In the genomic region with DNA sequence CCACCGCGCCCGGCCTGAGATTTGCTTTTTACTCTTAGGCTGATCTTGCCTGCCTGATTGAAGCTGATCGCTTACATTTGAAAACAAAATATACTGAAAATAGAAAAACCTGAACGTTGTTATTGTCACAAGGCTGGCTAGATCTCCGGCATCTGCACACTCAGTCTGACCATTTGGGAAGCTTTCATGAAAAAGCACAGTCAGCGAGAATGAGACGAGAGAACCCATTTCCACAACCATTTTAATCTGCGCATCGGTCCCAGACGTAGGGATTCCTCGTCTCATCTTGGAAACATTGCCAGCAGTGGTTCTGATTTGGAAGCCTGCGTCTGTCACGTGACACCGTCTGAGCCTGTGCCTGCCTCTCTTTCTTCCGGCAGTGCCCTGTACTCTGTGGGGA, we compare ENCODE assay signal across 1 cellular context.
TF ChIP-seq lines count a peak whose summit lies in the region.

No MANE protein-coding gene starts in this region.

TF ChIP-seq in HepG2, 621 proteins besides CTCF, POLR2A, EP300 and RAD21:
- TF ChIP-seq RARG (CRISPR knock-in tag; IDR thresholded peaks at IDR 0.05; ENCODE audit: low read depth) (no peak), SKI (IDR thresholded peaks at IDR 0.05; ENCODE audit: partially characterized antibody) (no peak), MAFF (IDR thresholded peaks at IDR 0.05; ENCODE audit: low read depth, low read length) (peak; percentile 87), FOXP1 (IDR thresholded peaks at IDR 0.05) (no peak), FOXP1 (CRISPR knock-in tag; IDR thresholded peaks at IDR 0.05) (no peak), MYC (CRISPR knock-in tag; IDR thresholded peaks at IDR 0.05; ENCODE audit: borderline replicate concordance) (no peak), ZNF772 (CRISPR knock-in tag; IDR thresholded peaks at IDR 0.05) (no peak), MAFK (conservative IDR thresholded peaks at IDR 0.05 in 1 of 2, IDR thresholded peaks at IDR 0.05 in 1 of 2; ENCODE audit: low read length in 2 of 2) (peak; percentile 90), SCMH1 (CRISPR knock-in tag; IDR thresholded peaks at IDR 0.05; ENCODE audit: borderline replicate concordance) (no peak), SNAI1 (CRISPR knock-in tag; IDR thresholded peaks at IDR 0.05; ENCODE audit: borderline replicate concordance) (no peak), HMG20A (CRISPR knock-in tag; IDR thresholded peaks at IDR 0.05; ENCODE audit: borderline replicate concordance) (no peak), TBX3 (IDR thresholded peaks at IDR 0.05; ENCODE audit: borderline replicate concordance) (no peak), ZNF3 (CRISPR knock-in tag; IDR thresholded peaks at IDR 0.05) (no peak)
- TF ChIP-seq, protein P1, sequence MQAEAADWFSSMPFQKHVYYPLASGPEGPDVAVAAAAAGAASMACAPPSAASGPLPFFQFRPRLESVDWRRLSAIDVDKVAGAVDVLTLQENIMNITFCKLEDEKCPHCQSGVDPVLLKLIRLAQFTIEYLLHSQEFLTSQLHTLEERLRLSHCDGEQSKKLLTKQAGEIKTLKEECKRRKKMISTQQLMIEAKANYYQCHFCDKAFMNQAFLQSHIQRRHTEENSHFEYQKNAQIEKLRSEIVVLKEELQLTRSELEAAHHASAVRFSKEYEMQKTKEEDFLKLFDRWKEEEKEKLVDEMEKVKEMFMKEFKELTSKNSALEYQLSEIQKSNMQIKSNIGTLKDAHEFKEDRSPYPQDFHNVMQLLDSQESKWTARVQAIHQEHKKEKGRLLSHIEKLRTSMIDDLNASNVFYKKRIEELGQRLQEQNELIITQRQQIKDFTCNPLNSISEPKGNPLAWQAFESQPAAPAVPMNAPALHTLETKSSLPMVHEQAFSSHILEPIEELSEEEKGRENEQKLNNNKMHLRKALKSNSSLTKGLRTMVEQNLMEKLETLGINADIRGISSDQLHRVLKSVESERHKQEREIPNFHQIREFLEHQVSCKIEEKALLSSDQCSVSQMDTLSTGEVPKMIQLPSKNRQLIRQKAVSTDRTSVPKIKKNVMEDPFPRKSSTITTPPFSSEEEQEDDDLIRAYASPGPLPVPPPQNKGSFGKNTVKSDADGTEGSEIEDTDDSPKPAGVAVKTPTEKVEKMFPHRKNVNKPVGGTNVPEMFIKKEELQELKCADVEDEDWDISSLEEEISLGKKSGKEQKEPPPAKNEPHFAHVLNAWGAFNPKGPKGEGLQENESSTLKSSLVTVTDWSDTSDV (CRISPR knock-in tag; IDR thresholded peaks at IDR 0.05): no peak
- TF ChIP-seq, protein P2, sequence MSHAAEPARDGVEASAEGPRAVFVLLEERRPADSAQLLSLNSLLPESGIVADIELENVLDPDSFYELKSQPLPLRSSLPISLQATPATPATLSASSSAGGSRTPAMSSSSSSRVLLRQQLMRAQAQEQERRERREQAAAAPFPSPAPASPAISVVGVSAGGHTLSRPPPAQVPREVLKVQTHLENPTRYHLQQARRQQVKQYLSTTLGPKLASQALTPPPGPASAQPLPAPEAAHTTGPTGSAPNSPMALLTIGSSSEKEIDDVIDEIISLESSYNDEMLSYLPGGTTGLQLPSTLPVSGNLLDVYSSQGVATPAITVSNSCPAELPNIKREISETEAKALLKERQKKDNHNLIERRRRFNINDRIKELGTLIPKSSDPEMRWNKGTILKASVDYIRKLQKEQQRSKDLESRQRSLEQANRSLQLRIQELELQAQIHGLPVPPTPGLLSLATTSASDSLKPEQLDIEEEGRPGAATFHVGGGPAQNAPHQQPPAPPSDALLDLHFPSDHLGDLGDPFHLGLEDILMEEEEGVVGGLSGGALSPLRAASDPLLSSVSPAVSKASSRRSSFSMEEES (CRISPR knock-in tag; IDR thresholded peaks at IDR 0.05): no peak
